In the genomic region with DNA sequence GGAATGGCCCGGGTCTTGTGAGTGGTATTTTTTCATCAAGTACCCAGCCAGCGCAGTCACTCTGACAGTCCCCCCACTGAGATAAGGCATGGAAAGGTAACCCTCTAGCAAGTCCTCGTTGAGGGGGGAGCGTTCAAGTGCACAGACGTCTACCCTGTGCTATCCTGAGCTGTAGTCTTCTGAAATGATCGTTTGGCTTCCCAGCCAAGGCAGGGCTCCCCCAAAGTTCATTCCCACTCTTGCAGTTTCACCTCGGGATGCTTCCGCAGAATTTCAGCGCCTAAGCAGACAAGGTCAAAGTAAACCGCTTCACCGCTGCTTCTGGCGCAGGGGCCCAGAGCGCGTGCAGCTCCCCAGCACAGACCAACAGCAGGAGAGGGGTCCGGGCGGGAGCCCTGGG, we compare ENCODE assay signal across 26 cellular contexts. TPM values are rescaled to one million over a fixed set of nuclear protein-coding genes. Genes with fewer than 3 reads are reported as not detected.
A peak's percentile ranks its signal among the peaks of the same experiment; 100 is the strongest.
DNase-seq lines count a peak whose midpoint lies in the region; ATAC-seq and TF ChIP-seq lines count a peak whose summit lies in the region.
"Had no signal": no experiment of that assay in that cellular context is flagged by ENCODE, and none has a peak within 500 bp of the region (broad histone marks: within the 10 kb centered on the region; RNA-seq: fewer than 3 reads in every experiment).

No MANE protein-coding gene starts in this region.

- no peaks in the 10 kb centered on the region for H3K79me1 ChIP-seq in H9 (ENCODE audit: insufficient read depth, low read depth, low read length, poor library complexity, severe bottlenecking)

- no peak overlapping the region for H2BK15ac ChIP-seq in H9 (ENCODE audit: low read depth, low read length)

- H3K36me3 ChIP-seq in iPS-20b (ENCODE audit: insufficient read depth, low read depth, low read length), result no peaks in the 10 kb centered on the region
- no peaks in the 10 kb centered on the region for H3K36me3 ChIP-seq in rectal smooth muscle tissue (ENCODE audit: control insufficient read depth, insufficient read depth, low read length)
- H3K36me3 ChIP-seq: adrenal gland, esophagus squamous epithelium, thyroid gland had no signal

- peaks cover 3% of the 10 kb centered on the region for H4K20me1 ChIP-seq in H9 (ENCODE audit: control insufficient read depth, insufficient read depth, insufficient read length)

- no peak overlapping the region for H3K27ac Mint-ChIP-seq in H9
- H3K27ac Mint-ChIP-seq in chondrocyte (ENCODE audit: unreplicated experiment), result no peak overlapping the region
- H3K27ac Mint-ChIP-seq in stimulated activated naive B cell treated with anti-CD40 and anti-IgM and Interleukin-4, amounts not matched to agents 10 μg/mL and 1 μg/mL and 100 μg/mL, for 72 hours, result no peak overlapping the region
- H3K27ac Mint-ChIP-seq: activated B cell treated with CpG ODN at 0.5 μM for 24 hours; activated CD4-positive, alpha-beta memory T cell treated with anti-CD3 and anti-CD28 coated beads, Interleukin-2, amount 10 ng/mL, durations not matched to agents 7 days and 5 days; CD4-positive, alpha-beta memory T cell; stimulated activated memory B cell treated with anti-CD40 and anti-IgM and Interleukin-4, amounts not matched to agents 10 μg/mL and 1 μg/mL and 100 μg/mL, for 72 hours had no signal

- H2BK120ac ChIP-seq in H9 (ENCODE audit: low read depth, low read length, poor library complexity, severe bottlenecking), result no peak overlapping the region

- no peak overlapping the region for H2BK12ac ChIP-seq in H9 (ENCODE audit: insufficient read length, low read depth, low read length)

- ATAC-seq in stimulated activated naive B cell treated with anti-CD40 and anti-IgM and Interleukin-4, amounts not matched to agents 10 μg/mL and 1 μg/mL and 100 μg/mL, for 72 hours (replicated peaks), result no peak
- ATAC-seq in GM21447 (IDR thresholded peaks at IDR 0.05; ENCODE audit: unreplicated experiment), result no peak
- ATAC-seq: GM12878; sciatic nerve; stimulated activated memory B cell treated with anti-CD40 and anti-IgM and Interleukin-4, amounts not matched to agents 10 μg/mL and 1 μg/mL and 100 μg/mL, for 72 hours had no signal

- peak overlapping the region; percentile 55 for H3K4me2 ChIP-seq in H9 (ENCODE audit: insufficient read depth, insufficient read length, low read length)

- peaks cover 40% of the 10 kb centered on the region for H3K27me3 Mint-ChIP-seq in H9 (ENCODE audit: low read depth)
- no peaks in the 10 kb centered on the region for H3K27me3 Mint-ChIP-seq in chondrocyte (ENCODE audit: low read depth)
- peaks cover 31 to 37% of the 10 kb centered on the region in 2 donors for H3K27me3 Mint-ChIP-seq in stimulated activated naive B cell treated with anti-CD40 and anti-IgM and Interleukin-4, amounts not matched to agents 10 μg/mL and 1 μg/mL and 100 μg/mL, for 72 hours

- no peak overlapping the region for H3K4ac ChIP-seq in H9 (ENCODE audit: low read depth, low read length)

- H4K5ac ChIP-seq in H9 (ENCODE audit: insufficient read length, low read depth, low read length), result no peak overlapping the region

- H3K4me1 Mint-ChIP-seq in H9 (peaks cover 13% of the 10 kb centered on the region in 2 experiments), chondrocyte (ENCODE audit: low read depth) (peaks cover 6% of the 10 kb centered on the region)
- H3K4me1 Mint-ChIP-seq in stimulated activated naive B cell treated with anti-CD40 and anti-IgM and Interleukin-4, amounts not matched to agents 10 μg/mL and 1 μg/mL and 100 μg/mL, for 72 hours, result no peaks in the 10 kb centered on the region
- H3K4me1 Mint-ChIP-seq: activated B cell treated with CpG ODN at 0.5 μM for 24 hours; activated CD4-positive, alpha-beta memory T cell treated with anti-CD3 and anti-CD28 coated beads, Interleukin-2, amount 10 ng/mL, durations not matched to agents 7 days and 5 days; central memory CD8-positive, alpha-beta T cell; stimulated activated memory B cell treated with anti-CD40 and anti-IgM and Interleukin-4, amounts not matched to agents 10 μg/mL and 1 μg/mL and 100 μg/mL, for 72 hours had no signal

- H3K9me3 Mint-ChIP-seq in H9, result no peaks in the 10 kb centered on the region
- no peaks in the 10 kb centered on the region for H3K9me3 Mint-ChIP-seq in chondrocyte (ENCODE audit: low read depth)
- no peaks in the 10 kb centered on the region for H3K9me3 Mint-ChIP-seq in stimulated activated naive B cell treated with anti-CD40 and anti-IgM and Interleukin-4, amounts not matched to agents 10 μg/mL and 1 μg/mL and 100 μg/mL, for 72 hours
- H3K9me3 Mint-ChIP-seq: activated B cell treated with CpG ODN at 0.5 μM for 24 hours; activated CD4-positive, alpha-beta memory T cell treated with anti-CD3 and anti-CD28 coated beads, Interleukin-2, amount 10 ng/mL, durations not matched to agents 7 days and 5 days; central memory CD8-positive, alpha-beta T cell had no signal

- H2AK5ac ChIP-seq in H9 (ENCODE audit: insufficient read length, low read length), result no peak overlapping the region

- peaks cover 18% of the 10 kb centered on the region for H3K23me2 ChIP-seq in H9 (ENCODE audit: insufficient read length, low read depth, low read length, poor library complexity, severe bottlenecking)

- H3K27me3 ChIP-seq in H9 (ENCODE audit: insufficient read depth, low read length), result peaks cover 3% of the 10 kb centered on the region; the same call in 1 of the 2 replicates
- H3K27me3 ChIP-seq in iPS-20b (ENCODE audit: insufficient read depth, low read length), result peaks cover 59% of the 10 kb centered on the region
- H3K27me3 ChIP-seq in rectal smooth muscle tissue (ENCODE audit: control insufficient read depth, insufficient read depth, low read length), result no peaks in the 10 kb centered on the region
- H3K27me3 ChIP-seq: thyroid gland had no signal

- no peak overlapping the region for H3K27ac ChIP-seq in H9 (ENCODE audit: insufficient read length, low read depth, low read length)
- H3K27ac ChIP-seq in iPS-20b (ENCODE audit: low read length), result no peak overlapping the region
- H3K27ac ChIP-seq in rectal smooth muscle tissue (ENCODE audit: low read depth, low read length), result no peak overlapping the region
- H3K27ac ChIP-seq: adrenal gland, esophagus squamous epithelium, thyroid gland had no signal

- H3K4me3 Mint-ChIP-seq in H9 (peak overlapping the region; percentile 58 to 77; a peak in 4 of 5 replicates), chondrocyte (ENCODE audit: unreplicated experiment) (peak overlapping the region; percentile 2)
- H3K4me3 Mint-ChIP-seq in stimulated activated naive B cell treated with anti-CD40 and anti-IgM and Interleukin-4, amounts not matched to agents 10 μg/mL and 1 μg/mL and 100 μg/mL, for 72 hours, result no peak overlapping the region
- H3K4me3 Mint-ChIP-seq: activated B cell treated with CpG ODN at 0.5 μM for 24 hours; activated CD4-positive, alpha-beta memory T cell treated with anti-CD3 and anti-CD28 coated beads, Interleukin-2, amount 10 ng/mL, durations not matched to agents 7 days and 5 days; CD4-positive, alpha-beta memory T cell; central memory CD8-positive, alpha-beta T cell; stimulated activated memory B cell treated with anti-CD40 and anti-IgM and Interleukin-4, amounts not matched to agents 10 μg/mL and 1 μg/mL and 100 μg/mL, for 72 hours had no signal

- H2AFZ ChIP-seq in H9 (ENCODE audit: low read length), result no peak overlapping the region

- no peak overlapping the region for H3K23ac ChIP-seq in H9 (ENCODE audit: insufficient read length, low read depth, low read length)

- peak overlapping the region; percentile 64; the same call in 1 of the 2 replicates for H3K4me3 ChIP-seq in iPS-20b (ENCODE audit: low read length)
- peak overlapping the region; percentile 38 for H3K4me3 ChIP-seq in rectal smooth muscle tissue (ENCODE audit: low read length)
- H3K4me3 ChIP-seq: GM12878 had no signal

- no CpG with 5 or more reads among the region's 16 CpGs for WGBS in H9 (ENCODE audit: extremely low coverage, insufficient read length, low lambda C conversion rate)

- no peak overlapping the region for H3K18ac ChIP-seq in H9 (ENCODE audit: insufficient read length, low read depth, low read length)

- no peak overlapping the region for H3K56ac ChIP-seq in H9 (ENCODE audit: insufficient read length, low read depth, low read length)

- H2BK5ac ChIP-seq in H9 (ENCODE audit: insufficient read length, low read length), result no peak overlapping the region

- no peak overlapping the region; the same call in 1 of the 2 replicates for H3K14ac ChIP-seq in H9 (ENCODE audit: insufficient read depth, low read length)

- no peak overlapping the region for H3K9ac ChIP-seq in H9 (ENCODE audit: extremely low read depth, insufficient read length, low read length)
- H3K9ac ChIP-seq in iPS-20b (ENCODE audit: low read depth, low read length), result no peak overlapping the region
- no peak overlapping the region for H3K9ac ChIP-seq in rectal smooth muscle tissue (ENCODE audit: low read length)

- H3K79me2 ChIP-seq in H9 (ENCODE audit: insufficient read depth, low read length), result no peaks in the 10 kb centered on the region

- TF ChIP-seq CTCF in H9 (conservative IDR thresholded peaks at IDR 0.05), result no peak
- TF ChIP-seq CTCF in chondrocyte (IDR thresholded peaks at IDR 0.05), result no peak

- H2BK20ac ChIP-seq in H9 (ENCODE audit: low read depth, low read length, poor library complexity, severe bottlenecking), result no peak overlapping the region

- H4K91ac ChIP-seq in H9 (ENCODE audit: insufficient read length, low read depth, low read length), result no peak overlapping the region

- H4K8ac ChIP-seq in H9 (replicated peaks; ENCODE audit: insufficient read length, low read depth, low read length), result no peak overlapping the region

- DNase-seq in H9, result no peak
- DNase-seq in chondrocyte (ENCODE audit: low spot score), result no peak
- no peak for DNase-seq in NCI-H2107 (lab: John Stamatoyannopoulos, UW)
- DNase-seq in stimulated activated naive B cell treated with anti-CD40 and anti-IgM and Interleukin-4, amounts not matched to agents 10 μg/mL and 1 μg/mL and 100 μg/mL, for 72 hours, result no peak
- DNase-seq in HT-29 (ENCODE audit: low spot score), result no peak
- DNase-seq: activated B cell treated with CpG ODN at 0.5 μM for 24 hours; activated CD4-positive, alpha-beta memory T cell treated with anti-CD3 and anti-CD28 coated beads, Interleukin-2, amount 10 ng/mL, durations not matched to agents 7 days and 5 days; activated gamma-delta T cell treated with Interleukin-2 at 50 U/mL for 16 hours; activated T-cell treated with anti-CD3 and anti-CD28 coated beads for 4 hours; adrenal gland; CD4-positive, alpha-beta memory T cell; effector CD8-positive, alpha-beta T cell; esophagus squamous epithelium; Kasumi-1; left ventricle myocardium superior; NCI-H1105; NCI-H510A; T-helper 9 cell; thyroid gland had no signal

- H3T11ph ChIP-seq in H9 (ENCODE audit: low read length), result no peak overlapping the region

- no peaks in the 10 kb centered on the region for H3K9me3 ChIP-seq in H9 (ENCODE audit: control insufficient read depth, low read depth, low read length)
- no peaks in the 10 kb centered on the region for H3K9me3 ChIP-seq in iPS-20b (ENCODE audit: insufficient read depth, low read depth, low read length)
- H3K9me3 ChIP-seq: adrenal gland, esophagus squamous epithelium, thyroid gland had no signal

- peaks cover 2% of the 10 kb centered on the region; the same call in 1 of the 2 replicates for H3K4me1 ChIP-seq in H9 (ENCODE audit: insufficient read depth, low read length)
- peaks cover 3% of the 10 kb centered on the region; the same call in 1 of the 2 replicates for H3K4me1 ChIP-seq in iPS-20b (ENCODE audit: insufficient read depth, low read length)
- no peaks in the 10 kb centered on the region for H3K4me1 ChIP-seq in rectal smooth muscle tissue (ENCODE audit: control insufficient read depth, insufficient read depth, low read length)

- H3K36me3 Mint-ChIP-seq in H9 (ENCODE audit: insufficient read depth in 1 of 3, low read depth in 3 of 3), result no peaks in the 10 kb centered on the region
- H3K36me3 Mint-ChIP-seq in chondrocyte (ENCODE audit: low read depth), result peaks cover 1% of the 10 kb centered on the region
- no peaks in the 10 kb centered on the region for H3K36me3 Mint-ChIP-seq in stimulated activated naive B cell treated with anti-CD40 and anti-IgM and Interleukin-4, amounts not matched to agents 10 μg/mL and 1 μg/mL and 100 μg/mL, for 72 hours
- H3K36me3 Mint-ChIP-seq: CD4-positive, alpha-beta memory T cell; stimulated activated memory B cell treated with anti-CD40 and anti-IgM and Interleukin-4, amounts not matched to agents 10 μg/mL and 1 μg/mL and 100 μg/mL, for 72 hours had no signal

RNA-seq across cellular contexts. Expression of gene INSYN2A, which starts 1.8 kb away (rescaled TPM):
- total RNA-seq in H9 (2021) (0.09 and 0.20 TPM in 2 replicates), chondrocyte (0.10 to 0.68 TPM (median 0.13 TPM) in 3 replicates)
- total RNA-seq in HT-29 (2014; rRNA removed; shearing (Covaris generic)), result not detected in 2 replicates
- total RNA-seq: activated B cell treated with CpG ODN at 0.5 μM for 24 hours; activated CD4-positive, alpha-beta memory T cell treated with anti-CD3 and anti-CD28 coated beads, Interleukin-2, amount 10 ng/mL, durations not matched to agents 7 days and 5 days; adrenal gland; CD4-positive, alpha-beta memory T cell; GM12878; left ventricle myocardium superior; sciatic nerve had no signal

Comparison
In these comparisons a context has a peak if more than half of its experiments do, and no peak if none do; other contexts are left out.
1. H3K4me3 Mint-ChIP-seq: peak in H9 (2 of 2) and chondrocyte (single experiment); none in stimulated activated naive B cell treated with anti-CD40 and anti-IgM and Interleukin-4, amounts not matched to agents 10 μg/mL and 1 μg/mL and 100 μg/mL, for 72 hours (0 of 2).